ENCODE assay signal across 18 cellular contexts in genomic region chr4:99201687-99202086, GRCh38. TPM values are rescaled to one million over a fixed set of nuclear protein-coding genes. Genes with fewer than 3 reads are reported as not detected.
A peak's percentile ranks its signal among the peaks of the same experiment; 100 is the strongest.
DNase-seq lines count a peak whose midpoint lies in the region; ATAC-seq and TF ChIP-seq lines count a peak whose summit lies in the region.
"Had no signal": no experiment of that assay in that cellular context is flagged by ENCODE, and none has a peak within 500 bp of the region (broad histone marks: within the 10 kb centered on the region; RNA-seq: fewer than 3 reads in every experiment).

No MANE protein-coding gene starts in this region.

- H3K9me3 Mint-ChIP-seq in activated T-cell treated with anti-CD3 and anti-CD28 coated beads, Interleukin-2, amount 50 U/mL, for 4 hours = no peaks in the 10 kb centered on the region
- H3K9me3 Mint-ChIP-seq: CD4-positive, alpha-beta T cell had no signal

- H3K4me1 ChIP-seq in cardiac muscle cell (ENCODE audit: low read depth) = no peaks in the 10 kb centered on the region

- no peaks in the 10 kb centered on the region for H3K36me3 ChIP-seq in cardiac muscle cell
- H3K36me3 ChIP-seq: HAP-1, MG63, WERI-Rb-1 had no signal

- H3K27ac ChIP-seq in cardiac muscle cell = no peak overlapping the region
- H3K27ac ChIP-seq: WERI-Rb-1 had no signal

- no peaks in the 10 kb centered on the region for H3K4me1 Mint-ChIP-seq in activated T-cell treated with anti-CD3 and anti-CD28 coated beads, Interleukin-2, amount 50 U/mL, for 4 hours (ENCODE audit: low read depth)

- intact Hi-C loops in sciatic nerve (cut with DNase I) = no loop called here

- ATAC-seq in sciatic nerve (peak; percentile 84), HG03378 (IDR thresholded peaks at IDR 0.05; ENCODE audit: unreplicated experiment) (no peak)
- ATAC-seq in activated T-cell treated with anti-CD3 and anti-CD28 coated beads, Interleukin-2, amount 50 U/mL, for 4 hours = no peak

- no peaks in the 10 kb centered on the region for H3K9me3 ChIP-seq in cardiac muscle cell (ENCODE audit: low read depth)
- H3K9me3 ChIP-seq: HAP-1, MG63 had no signal

- in situ Hi-C loops in astrocyte of the spinal cord (cut with HindIII; ENCODE audit: low sequenced_read_pairs) = no loop called here

- no peak for TF ChIP-seq CTCF in astrocyte of the spinal cord (IDR thresholded peaks at IDR 0.05; ENCODE audit: low read depth, low read length)
- TF ChIP-seq CTCF in cardiac muscle cell (IDR thresholded peaks at IDR 0.05; ENCODE audit: low read depth, low read length) = peak; percentile 47

- no peak overlapping the region for H3K4me3 Mint-ChIP-seq in activated T-cell treated with anti-CD3 and anti-CD28 coated beads, Interleukin-2, amount 50 U/mL, for 4 hours
- H3K4me3 Mint-ChIP-seq: CD4-positive, alpha-beta T cell had no signal

- no peaks in the 10 kb centered on the region for H3K36me3 Mint-ChIP-seq in activated T-cell treated with anti-CD3 and anti-CD28 coated beads, Interleukin-2, amount 50 U/mL, for 4 hours (ENCODE audit: insufficient read depth)

- peak; percentile 59 for DNase-seq in COLO829 (ENCODE audit: low spot score)
- DNase-seq in astrocyte of the spinal cord (ENCODE audit: low read depth, low spot score) = peak; percentile 22
- DNase-seq in cardiac muscle cell (ENCODE audit: low read depth in 1 of 2, low spot score in 1 of 2) = peak in 1 of 2 donors; percentile 85
- no peak for DNase-seq in sciatic nerve (ENCODE audit: low spot score)
- DNase-seq in activated T-cell treated with anti-CD3 and anti-CD28 coated beads, Interleukin-2, amount 50 U/mL, for 4 hours = no peak
- DNase-seq in superior temporal gyrus (ENCODE audit: extremely low spot score) = no peak
- DNase-seq in 8988T = no peak
- DNase-seq: CD4-positive, alpha-beta T cell; MG63; midbrain; retina; SIG-M5; WERI-Rb-1 had no signal

- no peaks in the 10 kb centered on the region for H3K27me3 Mint-ChIP-seq in activated T-cell treated with anti-CD3 and anti-CD28 coated beads, Interleukin-2, amount 50 U/mL, for 4 hours (ENCODE audit: low read depth)
- H3K27me3 Mint-ChIP-seq: CD4-positive, alpha-beta T cell had no signal

- H3K4me3 ChIP-seq in astrocyte of the spinal cord (ENCODE audit: low read depth, low read length) (no peak overlapping the region), cardiac muscle cell (no peak overlapping the region)
- H3K4me3 ChIP-seq: HAP-1, MG63 had no signal

- no peaks in the 10 kb centered on the region for H3K27me3 ChIP-seq in cardiac muscle cell
- H3K27me3 ChIP-seq: MG63 had no signal

RNA-seq across cellular contexts. Expression of gene ADH6, which starts 17.4 kb away (rescaled TPM):
- total RNA-seq in cardiac muscle cell = not detected in 2 replicates
- polyA plus RNA-seq in cardiac muscle cell = 0.72 TPM in 1 of 2 replicates, not detected in the other
- not detected for total RNA-seq in sciatic nerve
- total RNA-seq in activated T-cell treated with anti-CD3 and anti-CD28 coated beads, Interleukin-2, amount 50 U/mL, for 4 hours = under 1 TPM in 1 of 3 donors, not detected in 2; 0.10 TPM
- total RNA-seq: CD4-positive, alpha-beta T cell; frontal cortex; NCI-H460 had no signal

RNA-seq across cellular contexts. Expression of gene ADH4, which starts 57.6 kb away (rescaled TPM):
- total RNA-seq in cardiac muscle cell (not detected in 2 replicates), sciatic nerve (1.8 TPM)
- 0.42 TPM in 1 of 2 replicates, not detected in the other for polyA plus RNA-seq in cardiac muscle cell
- total RNA-seq in activated T-cell treated with anti-CD3 and anti-CD28 coated beads, Interleukin-2, amount 50 U/mL, for 4 hours = under 1 TPM; 0.21 to 0.43 (median 0.30) TPM
- total RNA-seq: CD4-positive, alpha-beta T cell; frontal cortex; NCI-H460; urinary bladder had no signal

Comparison
In these comparisons a context has a peak if more than half of its experiments do, and no peak if none do; other contexts are left out.
1. DNase-seq: peak in COLO829 (single experiment) and astrocyte of the spinal cord (single experiment); none in sciatic nerve (single experiment), activated T-cell treated with anti-CD3 and anti-CD28 coated beads, Interleukin-2, amount 50 U/mL, for 4 hours (single experiment), superior temporal gyrus (single experiment) and 8988T (single experiment).